Comparison of ENCODE assay signal across 1 cellular context in the genomic region with DNA sequence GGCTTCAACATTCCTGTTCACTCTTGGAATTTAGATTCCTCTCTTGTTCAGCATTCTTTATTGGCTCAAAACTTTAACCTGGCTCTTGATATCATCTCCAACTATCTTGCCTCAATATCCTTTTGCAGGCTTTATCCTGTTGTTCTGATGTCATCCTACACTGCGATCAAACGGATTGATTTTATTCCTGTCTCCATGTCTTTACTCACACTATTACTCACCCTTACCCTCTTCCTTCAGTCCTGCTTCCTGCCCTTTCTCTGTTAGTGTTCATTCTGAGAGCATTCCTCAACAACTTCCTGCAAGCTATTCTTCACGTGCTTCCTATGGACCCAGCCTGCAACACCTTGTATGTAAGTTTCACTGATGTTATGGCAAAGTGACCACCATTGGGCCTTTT.
TF ChIP-seq lines count a peak whose summit lies in the region.

No MANE protein-coding gene starts in this region.

TF ChIP-seq in IMR-90, 13 proteins besides CTCF, POLR2A, EP300 and RAD21:
- TF ChIP-seq, protein P1, sequence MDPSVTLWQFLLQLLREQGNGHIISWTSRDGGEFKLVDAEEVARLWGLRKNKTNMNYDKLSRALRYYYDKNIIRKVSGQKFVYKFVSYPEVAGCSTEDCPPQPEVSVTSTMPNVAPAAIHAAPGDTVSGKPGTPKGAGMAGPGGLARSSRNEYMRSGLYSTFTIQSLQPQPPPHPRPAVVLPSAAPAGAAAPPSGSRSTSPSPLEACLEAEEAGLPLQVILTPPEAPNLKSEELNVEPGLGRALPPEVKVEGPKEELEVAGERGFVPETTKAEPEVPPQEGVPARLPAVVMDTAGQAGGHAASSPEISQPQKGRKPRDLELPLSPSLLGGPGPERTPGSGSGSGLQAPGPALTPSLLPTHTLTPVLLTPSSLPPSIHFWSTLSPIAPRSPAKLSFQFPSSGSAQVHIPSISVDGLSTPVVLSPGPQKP (IDR thresholded peaks at IDR 0.05; ENCODE audit: borderline replicate concordance, low read depth, low read length): no peak
- TF ChIP-seq FOS (IDR thresholded peaks at IDR 0.05; ENCODE audit: low read depth, low read length) (no peak), SMC3 (IDR thresholded peaks at IDR 0.05; ENCODE audit: low read depth, low read length) (no peak), BHLHE40 (IDR thresholded peaks at IDR 0.05; ENCODE audit: low read depth, low read length) (no peak), CHD1 (IDR thresholded peaks at IDR 0.05; ENCODE audit: low read depth, low read length) (no peak), NFE2L2 (IDR thresholded peaks at IDR 0.05; ENCODE audit: low read depth, low read length) (no peak), CEBPB (IDR thresholded peaks at IDR 0.05; ENCODE audit: low read depth, low read length) (no peak), RFX5 (IDR thresholded peaks at IDR 0.05; ENCODE audit: low read depth, low read length) (no peak), MAFK (IDR thresholded peaks at IDR 0.05; ENCODE audit: low read depth, low read length) (no peak), MAZ (IDR thresholded peaks at IDR 0.05; ENCODE audit: borderline replicate concordance, low read depth, low read length) (no peak), RCOR1 (IDR thresholded peaks at IDR 0.05; ENCODE audit: insufficient replicate concordance, low read length) (no peak), MXI1 (IDR thresholded peaks at IDR 0.05; ENCODE audit: borderline replicate concordance, low read depth, low read length) (no peak)
- TF ChIP-seq, protein P2, sequence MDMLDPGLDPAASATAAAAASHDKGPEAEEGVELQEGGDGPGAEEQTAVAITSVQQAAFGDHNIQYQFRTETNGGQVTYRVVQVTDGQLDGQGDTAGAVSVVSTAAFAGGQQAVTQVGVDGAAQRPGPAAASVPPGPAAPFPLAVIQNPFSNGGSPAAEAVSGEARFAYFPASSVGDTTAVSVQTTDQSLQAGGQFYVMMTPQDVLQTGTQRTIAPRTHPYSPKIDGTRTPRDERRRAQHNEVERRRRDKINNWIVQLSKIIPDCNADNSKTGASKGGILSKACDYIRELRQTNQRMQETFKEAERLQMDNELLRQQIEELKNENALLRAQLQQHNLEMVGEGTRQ (IDR thresholded peaks at IDR 0.05; ENCODE audit: low read depth, low read length): no peak
